1 cellular context compared by ENCODE assay signal in the genomic region with DNA sequence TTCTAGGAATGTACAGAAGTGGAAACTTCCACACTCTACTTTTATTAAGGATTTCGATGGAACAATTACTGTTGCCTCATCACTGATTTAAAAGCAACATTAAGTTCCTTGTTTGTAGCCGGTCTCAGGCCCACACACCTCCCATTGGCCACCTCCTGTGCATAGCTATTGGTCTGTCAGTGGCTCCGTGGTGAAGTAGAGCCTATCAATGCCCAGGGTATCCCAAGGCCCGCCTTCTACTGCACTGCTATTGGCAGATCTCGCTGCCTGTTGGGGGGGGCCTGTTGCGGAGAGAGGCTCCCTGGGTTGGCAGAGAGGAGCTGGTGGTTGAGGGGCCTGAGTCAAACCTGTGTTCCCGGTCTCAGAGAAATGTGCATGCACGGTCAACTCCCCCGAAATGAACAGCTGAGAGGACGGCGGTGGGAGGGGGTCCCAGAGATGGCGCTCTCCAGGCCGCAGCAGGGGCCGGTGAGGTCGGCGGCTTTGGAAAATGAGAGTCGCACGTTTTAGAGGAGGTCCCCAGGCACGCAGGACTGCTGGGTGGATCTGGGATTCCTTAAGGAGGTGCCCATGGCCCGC.
TF ChIP-seq lines count a peak whose summit lies in the region.

No MANE protein-coding gene starts in this region.

TF ChIP-seq in H1, 55 proteins besides CTCF, POLR2A, EP300 and RAD21:
- no peak for TF ChIP-seq SRF (IDR thresholded peaks at IDR 0.05; ENCODE audit: low read depth, low read length)
- TF ChIP-seq HDAC2 (IDR thresholded peaks at IDR 0.05; ENCODE audit: borderline replicate concordance in 1 of 2, low read depth in 2 of 2, low read length in 2 of 2): no peak
- TF ChIP-seq POU5F1 (IDR thresholded peaks at IDR 0.05; ENCODE audit: low read depth, low read length): no peak
- TF ChIP-seq TAF1 (IDR thresholded peaks at IDR 0.05; ENCODE audit: low read depth, low read length): peak; percentile 64; the same call in 1 of the 2 replicates
- TF ChIP-seq SIN3A (conservative IDR thresholded peaks at IDR 0.05 in 1 of 2, IDR thresholded peaks at IDR 0.05 in 1 of 2; ENCODE audit: low read depth in 1 of 2, low read length in 2 of 2): no peak
- no peak for TF ChIP-seq SIX5 (IDR thresholded peaks at IDR 0.05; ENCODE audit: low read depth, low read length)
- no peak for TF ChIP-seq BCL11A (IDR thresholded peaks at IDR 0.05; ENCODE audit: low read depth in 2 of 2, low read length in 2 of 2)
- no peak for TF ChIP-seq GABPA (IDR thresholded peaks at IDR 0.05; ENCODE audit: borderline replicate concordance, insufficient read depth, low read length)
- no peak for TF ChIP-seq NRF1 (IDR thresholded peaks at IDR 0.05; ENCODE audit: low read depth, low read length)
- TF ChIP-seq SIRT6 (IDR thresholded peaks at IDR 0.05; ENCODE audit: low read length): no peak
- no peak for TF ChIP-seq EGR1 (IDR thresholded peaks at IDR 0.05; ENCODE audit: borderline replicate concordance, low read depth, low read length)
- no peak for TF ChIP-seq RFX5 (IDR thresholded peaks at IDR 0.05; ENCODE audit: borderline replicate concordance, low read depth, low read length)
- no peak for TF ChIP-seq YY1 (IDR thresholded peaks at IDR 0.05; ENCODE audit: low read depth, low read length)
- no peak for TF ChIP-seq CBX5 (IDR thresholded peaks at IDR 0.05; ENCODE audit: low read depth, low read length)
- no peak for TF ChIP-seq KDM1A (IDR thresholded peaks at IDR 0.05; ENCODE audit: borderline replicate concordance, low read length)
- TF ChIP-seq NANOG (IDR thresholded peaks at IDR 0.05; ENCODE audit: insufficient read depth, low read depth, low read length, poor library complexity, severe bottlenecking): no peak
- no peak for TF ChIP-seq RXRA (IDR thresholded peaks at IDR 0.05; ENCODE audit: insufficient read depth, low read depth, low read length)
- TF ChIP-seq SP1 (IDR thresholded peaks at IDR 0.05; ENCODE audit: low read depth, low read length): peak; percentile 97
- no peak for TF ChIP-seq ZNF274 (IDR thresholded peaks at IDR 0.05; ENCODE audit: borderline replicate concordance, extremely low read depth, low read length)
- no peak for TF ChIP-seq JUND (IDR thresholded peaks at IDR 0.05; ENCODE audit: low read length)
- no peak for TF ChIP-seq TAF7 (optimal IDR thresholded peaks at IDR 0.05; ENCODE audit: borderline replicate concordance, low read depth, low read length)
- TF ChIP-seq CBX8 (IDR thresholded peaks at IDR 0.05; ENCODE audit: borderline replicate concordance, low read depth, low read length): no peak
- peak; percentile 52; the same call in 1 of the 2 replicates for TF ChIP-seq TBP (IDR thresholded peaks at IDR 0.05; ENCODE audit: low read depth, low read length)
- no peak for TF ChIP-seq RBBP5 (IDR thresholded peaks at IDR 0.05; ENCODE audit: borderline replicate concordance, low read depth, low read length)
- TF ChIP-seq HDAC6 (IDR thresholded peaks at IDR 0.05; ENCODE audit: low read depth, low read length): no peak
- no peak for TF ChIP-seq BRCA1 (IDR thresholded peaks at IDR 0.05; ENCODE audit: low read depth, low read length)
- no peak for TF ChIP-seq MAFK (IDR thresholded peaks at IDR 0.05; ENCODE audit: low read depth, low read length)
- peak; percentile 76 for TF ChIP-seq SP2 (IDR thresholded peaks at IDR 0.05; ENCODE audit: low read length)
- TF ChIP-seq FOSL1 (IDR thresholded peaks at IDR 0.05; ENCODE audit: insufficient read depth, low read depth, low read length): no peak
- TF ChIP-seq TCF12 (IDR thresholded peaks at IDR 0.05; ENCODE audit: low read depth, low read length): no peak
- no peak for TF ChIP-seq SAP30 (IDR thresholded peaks at IDR 0.05; ENCODE audit: insufficient read depth, insufficient replicate concordance, low read length)
- TF ChIP-seq POLR2AphosphoS5 (IDR thresholded peaks at IDR 0.05; ENCODE audit: low read depth, low read length): peak; percentile 67
- TF ChIP-seq CHD1 (IDR thresholded peaks at IDR 0.05; ENCODE audit: low read depth, low read length): no peak
- peak; percentile 86 for TF ChIP-seq CHD2 (IDR thresholded peaks at IDR 0.05; ENCODE audit: low read length)
- TF ChIP-seq CREB1 (IDR thresholded peaks at IDR 0.05): no peak
- TF ChIP-seq TEAD4 (IDR thresholded peaks at IDR 0.05; ENCODE audit: low read depth, low read length): no peak
- TF ChIP-seq ASH2L (IDR thresholded peaks at IDR 0.05; ENCODE audit: low read length): no peak
- no peak for TF ChIP-seq KDM4A (IDR thresholded peaks at IDR 0.05; ENCODE audit: low read depth, low read length, severe bottlenecking)
- TF ChIP-seq, protein P1, sequence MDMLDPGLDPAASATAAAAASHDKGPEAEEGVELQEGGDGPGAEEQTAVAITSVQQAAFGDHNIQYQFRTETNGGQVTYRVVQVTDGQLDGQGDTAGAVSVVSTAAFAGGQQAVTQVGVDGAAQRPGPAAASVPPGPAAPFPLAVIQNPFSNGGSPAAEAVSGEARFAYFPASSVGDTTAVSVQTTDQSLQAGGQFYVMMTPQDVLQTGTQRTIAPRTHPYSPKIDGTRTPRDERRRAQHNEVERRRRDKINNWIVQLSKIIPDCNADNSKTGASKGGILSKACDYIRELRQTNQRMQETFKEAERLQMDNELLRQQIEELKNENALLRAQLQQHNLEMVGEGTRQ (IDR thresholded peaks at IDR 0.05; ENCODE audit: low read length): no peak
- peak; percentile 44; the same call in 1 of the 2 replicates for TF ChIP-seq CEBPB (IDR thresholded peaks at IDR 0.05; ENCODE audit: low read depth, low read length)
- TF ChIP-seq, protein P2, sequence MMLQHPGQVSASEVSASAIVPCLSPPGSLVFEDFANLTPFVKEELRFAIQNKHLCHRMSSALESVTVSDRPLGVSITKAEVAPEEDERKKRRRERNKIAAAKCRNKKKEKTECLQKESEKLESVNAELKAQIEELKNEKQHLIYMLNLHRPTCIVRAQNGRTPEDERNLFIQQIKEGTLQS (IDR thresholded peaks at IDR 0.05; ENCODE audit: insufficient read depth, low read depth, low read length): no peak
- TF ChIP-seq RNF2 (IDR thresholded peaks at IDR 0.05; ENCODE audit: borderline replicate concordance, low read depth, low read length, missing control alignments, poor library complexity, severe bottlenecking): no peak
- no peak for TF ChIP-seq SUZ12 (IDR thresholded peaks at IDR 0.05; ENCODE audit: low read length)
- TF ChIP-seq PHF8 (conservative IDR thresholded peaks at IDR 0.05; ENCODE audit: low read depth, low read length): peak; percentile 33; the same call in 1 of the 2 replicates
- no peak for TF ChIP-seq EZH2 (IDR thresholded peaks at IDR 0.05; ENCODE audit: low read depth, low read length, severe bottlenecking)
- TF ChIP-seq CTBP2 (IDR thresholded peaks at IDR 0.05; ENCODE audit: borderline replicate concordance, insufficient read depth, insufficient read length, low read length): no peak
- TF ChIP-seq ATF2 (IDR thresholded peaks at IDR 0.05; ENCODE audit: low read length): no peak
- no peak for TF ChIP-seq JUN (IDR thresholded peaks at IDR 0.05; ENCODE audit: low read depth, low read length)
- TF ChIP-seq E2F6 (IDR thresholded peaks at IDR 0.05): no peak
TF ChIP-seq in H1: peak in this region for 8.
